ENCODE assay signal across 10 cellular contexts in genomic region chr11:63951779-63952536, GRCh38. TPM values are rescaled to one million over a fixed set of nuclear protein-coding genes. Genes with fewer than 3 reads are reported as not detected.
A peak's percentile ranks its signal among the peaks of the same experiment; 100 is the strongest.
DNase-seq lines count a peak whose midpoint lies in the region; ATAC-seq, FAIRE-seq and TF ChIP-seq lines count a peak whose summit lies in the region.
"Had no signal": no experiment of that assay in that cellular context is flagged by ENCODE, and none has a peak within 500 bp of the region (broad histone marks: within the 10 kb centered on the region; RNA-seq: fewer than 3 reads in every experiment).

No MANE protein-coding gene starts in this region.

- FAIRE-seq in bronchial epithelial cell (lab: Jason Lieb, UNC): no peak

- no peaks in the 10 kb centered on the region for H3K9me3 Mint-ChIP-seq in activated T-cell treated with anti-CD3 and anti-CD28 coated beads, Interleukin-2, amount 50 U/mL, for 24 hours
- no peaks in the 10 kb centered on the region for H3K9me3 Mint-ChIP-seq in stimulated activated naive CD8-positive, alpha-beta T cell treated with anti-CD3 and anti-CD28 coated beads, Interleukin-15, amount 100 ng/mL, for 72 hours
- H3K9me3 Mint-ChIP-seq in Calu3 (ENCODE audit: low read depth, unreplicated experiment): no peaks in the 10 kb centered on the region

- peaks cover 22% of the 10 kb centered on the region for H3K4me1 Mint-ChIP-seq in activated T-cell treated with anti-CD3 and anti-CD28 coated beads, Interleukin-2, amount 50 U/mL, for 24 hours (ENCODE audit: low read depth)
- peaks cover 30% of the 10 kb centered on the region for H3K4me1 Mint-ChIP-seq in stimulated activated naive CD8-positive, alpha-beta T cell treated with anti-CD3 and anti-CD28 coated beads, Interleukin-15, amount 100 ng/mL, for 72 hours
- no peaks in the 10 kb centered on the region for H3K4me1 Mint-ChIP-seq in Calu3 (ENCODE audit: low read depth, unreplicated experiment)

- intact Hi-C loops in Calu3 (cut with micrococcal nuclease; ENCODE audit: unreplicated experiment): no loop called here

- ATAC-seq in stimulated activated naive CD8-positive, alpha-beta T cell treated with anti-CD3 and anti-CD28 coated beads, Interleukin-15, amount 100 ng/mL, for 72 hours: peak; percentile 98
- no peak for ATAC-seq in HG02852 (IDR thresholded peaks at IDR 0.05; ENCODE audit: unreplicated experiment)

- H3K27ac Mint-ChIP-seq in activated T-cell treated with anti-CD3 and anti-CD28 coated beads, Interleukin-2, amount 50 U/mL, for 24 hours: peak overlapping the region; percentile 67
- H3K27ac Mint-ChIP-seq in stimulated activated naive CD8-positive, alpha-beta T cell treated with anti-CD3 and anti-CD28 coated beads, Interleukin-15, amount 100 ng/mL, for 72 hours: peak overlapping the region; percentile 0 to 53
- no peak overlapping the region for H3K27ac Mint-ChIP-seq in Calu3 (ENCODE audit: unreplicated experiment)

- POLR2A ChIA-PET in RWPE1 (lab: Yijun Ruan, JAX; ENCODE audit: low non-redundant PET): no interaction called here

- peaks cover 3% of the 10 kb centered on the region for H3K36me3 ChIP-seq in bronchial epithelial cell (ENCODE audit: control insufficient read depth, insufficient read depth, low read length)

- TF ChIP-seq CTCF in RWPE1 (conservative IDR thresholded peaks at IDR 0.05; ENCODE audit: low read depth) (no peak), bronchial epithelial cell (IDR thresholded peaks at IDR 0.05; ENCODE audit: insufficient read depth, low read length, severe bottlenecking) (no peak), Calu3 (IDR thresholded peaks at IDR 0.05; ENCODE audit: unreplicated experiment) (no peak)

- BruUV-seq in Calu3 (replicated peaks; lab: Mats Ljungman, UMichigan): no TSS peak

- DNase-seq in activated T-cell treated with anti-CD3 and anti-CD28 coated beads, Interleukin-2, amount 50 U/mL, for 24 hours: peak; percentile 45
- no peak for DNase-seq in activated T-cell treated with anti-CD3 and anti-CD28 coated beads, Interleukin-2, amount 50 U/mL, for 1 hour
- DNase-seq in RWPE1 (ENCODE audit: low spot score) (no peak), bronchial epithelial cell (ENCODE audit: low read depth) (peak; percentile 6), Calu3 (no peak)
- peak; percentile 18 to 56 for DNase-seq in stimulated activated naive CD8-positive, alpha-beta T cell treated with anti-CD3 and anti-CD28 coated beads, Interleukin-15, amount 100 ng/mL, for 72 hours
- no peak for DNase-seq in effector CD8-positive, alpha-beta T cell (lab: John Stamatoyannopoulos, UW)

- CTCF ChIA-PET in RWPE1 (lab: Yijun Ruan, JAX): interaction anchor here (0.8 to 1.1 kb wide), 2 partner anchors 9 to 184 kb away, joined by 3 to 5 read pairs; partner anchors contain the start of gene ZFTA
- CTCF ChIA-PET in Calu3 (lab: Charles Lee): interaction anchor here (0.6 kb wide), 1 partner anchor 61 kb away, joined by 3 read pairs; no protein-coding TSS in a partner anchor

- no peak overlapping the region for H3K4me3 Mint-ChIP-seq in activated T-cell treated with anti-CD3 and anti-CD28 coated beads, Interleukin-2, amount 50 U/mL, for 24 hours
- H3K4me3 Mint-ChIP-seq in stimulated activated naive CD8-positive, alpha-beta T cell treated with anti-CD3 and anti-CD28 coated beads, Interleukin-15, amount 100 ng/mL, for 72 hours: peak overlapping the region; percentile 31 to 49
- H3K4me3 Mint-ChIP-seq in Calu3 (ENCODE audit: low read depth, unreplicated experiment): no peak overlapping the region

- peaks cover 75% of the 10 kb centered on the region for H3K36me3 Mint-ChIP-seq in activated T-cell treated with anti-CD3 and anti-CD28 coated beads, Interleukin-2, amount 50 U/mL, for 24 hours (ENCODE audit: low read depth)
- peaks cover 22% of the 10 kb centered on the region for H3K36me3 Mint-ChIP-seq in Calu3 (ENCODE audit: insufficient read depth, unreplicated experiment)

- no peaks in the 10 kb centered on the region for H3K27me3 ChIP-seq in bronchial epithelial cell (ENCODE audit: control insufficient read depth, insufficient read depth, low read length)
- H3K27me3 ChIP-seq: ascending aorta, neutrophil had no signal

- H3K27ac ChIP-seq in RWPE1: peak overlapping the region; percentile 55
- H3K27ac ChIP-seq: ascending aorta, neutrophil had no signal

- H3K4me3 ChIP-seq in bronchial epithelial cell (ENCODE audit: low read depth, low read length): no peak overlapping the region
- H3K4me3 ChIP-seq: ascending aorta had no signal

- no peaks in the 10 kb centered on the region for H3K27me3 Mint-ChIP-seq in activated T-cell treated with anti-CD3 and anti-CD28 coated beads, Interleukin-2, amount 50 U/mL, for 24 hours
- H3K27me3 Mint-ChIP-seq in stimulated activated naive CD8-positive, alpha-beta T cell treated with anti-CD3 and anti-CD28 coated beads, Interleukin-15, amount 100 ng/mL, for 72 hours: no peaks in the 10 kb centered on the region
- no peaks in the 10 kb centered on the region for H3K27me3 Mint-ChIP-seq in Calu3 (ENCODE audit: unreplicated experiment)

RNA-seq across cellular contexts. Expression of gene NAA40, which starts 13.2 kb away (rescaled TPM):
- 4.5 and 7.4 TPM in 2 replicates for total RNA-seq in bronchial epithelial cell
- 41.3 and 44.9 TPM in 2 replicates for total RNA-seq in Calu3 (2022)

RNA-seq across cellular contexts. Expression of gene COX8A, which starts 22.5 kb away (rescaled TPM):
- total RNA-seq in bronchial epithelial cell (266 and 382 TPM in 2 replicates), Calu3 (2022) (313 and 325 TPM in 2 replicates)

RNA-seq across cellular contexts. Expression of gene OTUB1, which starts 34.3 kb away (rescaled TPM):
- 43.5 and 51.1 TPM in 2 replicates for total RNA-seq in bronchial epithelial cell
- 96.9 and 103 TPM in 2 replicates for total RNA-seq in Calu3 (2022)

RNA-seq across cellular contexts. Expression of gene RCOR2, which starts 35.0 kb away (rescaled TPM):
- total RNA-seq in bronchial epithelial cell (1.2 and 2.4 TPM in 2 replicates), Calu3 (2022) (0.26 and 0.37 TPM in 2 replicates)
- total RNA-seq: ascending aorta had no signal

Comparison
In these comparisons a context has a peak if more than half of its experiments do, and no peak if none do; other contexts are left out.
1. DNase-seq: peak in activated T-cell treated with anti-CD3 and anti-CD28 coated beads, Interleukin-2, amount 50 U/mL, for 24 hours (single experiment), bronchial epithelial cell (single experiment) and stimulated activated naive CD8-positive, alpha-beta T cell treated with anti-CD3 and anti-CD28 coated beads, Interleukin-15, amount 100 ng/mL, for 72 hours (2 of 2); none in activated T-cell treated with anti-CD3 and anti-CD28 coated beads, Interleukin-2, amount 50 U/mL, for 1 hour (single experiment), RWPE1 (single experiment), effector CD8-positive, alpha-beta T cell (single experiment) and Calu3 (single experiment).
2. H3K4me3 Mint-ChIP-seq: peak in stimulated activated naive CD8-positive, alpha-beta T cell treated with anti-CD3 and anti-CD28 coated beads, Interleukin-15, amount 100 ng/mL, for 72 hours (2 of 2); none in activated T-cell treated with anti-CD3 and anti-CD28 coated beads, Interleukin-2, amount 50 U/mL, for 24 hours (single experiment) and Calu3 (single experiment).